8 cellular contexts compared by ENCODE assay signal in the genomic region with DNA sequence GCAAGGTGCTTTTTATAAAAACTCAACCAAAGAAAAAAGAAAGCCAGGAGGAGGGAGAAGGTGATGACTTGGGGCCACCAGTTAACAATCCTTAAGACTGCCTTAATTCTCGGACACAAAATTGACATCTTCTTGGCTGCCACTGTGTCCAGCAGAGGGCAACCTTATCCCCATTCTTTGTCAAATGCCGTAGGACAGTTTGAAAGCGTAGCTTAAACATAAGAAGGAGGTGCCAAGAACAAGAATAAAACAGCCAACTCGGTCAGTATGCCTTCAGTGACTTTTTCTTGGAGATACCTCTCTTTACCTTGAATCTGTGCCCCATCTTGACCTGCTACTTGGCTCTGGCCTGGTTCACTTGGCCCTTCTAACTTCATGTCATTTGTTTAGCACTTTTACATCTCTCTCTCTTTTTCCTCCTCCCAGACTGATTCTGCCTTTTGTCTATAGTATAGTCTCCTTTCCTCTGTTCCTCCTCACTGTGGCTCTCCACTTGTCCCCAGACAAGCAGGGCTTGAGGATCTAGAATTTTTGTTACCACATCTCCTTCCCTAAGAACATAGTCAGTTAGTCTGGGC.
DNase-seq lines count a peak whose midpoint lies in the region; ATAC-seq and TF ChIP-seq lines count a peak whose summit lies in the region.

No MANE protein-coding gene starts in this region.

- DNase-seq in DMS53 (lab: John Stamatoyannopoulos, UW), result peak; percentile 82
- peak; percentile 63 to 78 for DNase-seq in HAP-1 (ENCODE audit: low spot score in 2 of 2)
- DNase-seq in NT2/D1 (ENCODE audit: low read depth, low spot score), result peak; percentile 70
- peak; percentile 49 for DNase-seq in activated T-cell treated with anti-CD3 and anti-CD28 coated beads, Interleukin-2, amount 50 U/mL, for 24 hours
- DNase-seq in foreskin fibroblast, result peak; percentile 41 to 76
- DNase-seq in progenitor cell of endocrine pancreas (ENCODE audit: low spot score, unreplicated experiment), result peak; percentile 27

- no peak overlapping the region for H3K4me3 ChIP-seq in HAP-1
- H3K4me3 ChIP-seq in NT2/D1 (ENCODE audit: insufficient read length, low read depth), result no peak overlapping the region
- H3K4me3 ChIP-seq in foreskin fibroblast (ENCODE audit: low read depth in 1 of 2, low read length in 2 of 2), result no peak overlapping the region

- H3K9me3 Mint-ChIP-seq in activated T-cell treated with anti-CD3 and anti-CD28 coated beads, Interleukin-2, amount 50 U/mL, for 24 hours, result no peaks in the 10 kb centered on the region
- no peaks in the 10 kb centered on the region for H3K9me3 Mint-ChIP-seq in progenitor cell of endocrine pancreas (ENCODE audit: low read depth)

- H3K36me3 ChIP-seq in HAP-1 (replicated peaks) (no peaks in the 10 kb centered on the region; the same call in 1 of the 2 replicates), NT2/D1 (ENCODE audit: insufficient read depth, insufficient read length, low read length) (no peaks in the 10 kb centered on the region)

- H3K27ac Mint-ChIP-seq in activated T-cell treated with anti-CD3 and anti-CD28 coated beads, Interleukin-2, amount 50 U/mL, for 24 hours, result peak overlapping the region; percentile 95
- H3K27ac Mint-ChIP-seq in progenitor cell of endocrine pancreas, result no peak overlapping the region

- H3K4me1 Mint-ChIP-seq in activated T-cell treated with anti-CD3 and anti-CD28 coated beads, Interleukin-2, amount 50 U/mL, for 24 hours (ENCODE audit: low read depth), result peaks cover 36% of the 10 kb centered on the region
- peaks cover 3% of the 10 kb centered on the region for H3K4me1 Mint-ChIP-seq in progenitor cell of endocrine pancreas (ENCODE audit: low read depth)

- no peak for ATAC-seq in GM18870 (IDR thresholded peaks at IDR 0.05; ENCODE audit: unreplicated experiment)
- ATAC-seq in GM21576 (IDR thresholded peaks at IDR 0.05; ENCODE audit: unreplicated experiment), result no peak

- in situ Hi-C loops in HAP-1 (cut with MboI; ENCODE audit: low sequenced_read_pairs), result loop anchor here (10.0 kb wide), 1 partner anchor 127 kb away; no protein-coding TSS in a partner anchor

- H3K9ac ChIP-seq in NT2/D1 (ENCODE audit: insufficient read length, low read depth), result no peak overlapping the region

- peaks cover 18% of the 10 kb centered on the region for H3K4me1 ChIP-seq in HAP-1
- H3K4me1 ChIP-seq in NT2/D1 (ENCODE audit: insufficient read depth, insufficient read length), result no peaks in the 10 kb centered on the region

- H3K9me3 ChIP-seq in HAP-1 (no peaks in the 10 kb centered on the region; the same call in 1 of the 2 replicates), NT2/D1 (ENCODE audit: insufficient read depth, low read length) (no peaks in the 10 kb centered on the region)

- H3K27me3 ChIP-seq in HAP-1 (ENCODE audit: low read depth) (peaks cover 33% of the 10 kb centered on the region), NT2/D1 (ENCODE audit: insufficient read depth, insufficient read length) (no peaks in the 10 kb centered on the region)

- peak overlapping the region; percentile 47 for H3K4me3 Mint-ChIP-seq in activated T-cell treated with anti-CD3 and anti-CD28 coated beads, Interleukin-2, amount 50 U/mL, for 24 hours
- no peak overlapping the region for H3K4me3 Mint-ChIP-seq in progenitor cell of endocrine pancreas (ENCODE audit: low read depth)

- H3K27me3 Mint-ChIP-seq in activated T-cell treated with anti-CD3 and anti-CD28 coated beads, Interleukin-2, amount 50 U/mL, for 24 hours, result peaks cover 36% of the 10 kb centered on the region
- peaks cover 47% of the 10 kb centered on the region for H3K27me3 Mint-ChIP-seq in progenitor cell of endocrine pancreas

- no peaks in the 10 kb centered on the region for H3K36me3 Mint-ChIP-seq in activated T-cell treated with anti-CD3 and anti-CD28 coated beads, Interleukin-2, amount 50 U/mL, for 24 hours (ENCODE audit: low read depth)
- no peaks in the 10 kb centered on the region for H3K36me3 Mint-ChIP-seq in progenitor cell of endocrine pancreas (ENCODE audit: insufficient read depth)

- TF ChIP-seq CTCF in foreskin fibroblast (IDR thresholded peaks at IDR 0.05; ENCODE audit: low read depth, low read length) (peak; percentile 72), progenitor cell of endocrine pancreas (IDR thresholded peaks at IDR 0.05; ENCODE audit: unreplicated experiment) (peak; percentile 79)

Comparison
In these comparisons a context has a peak if more than half of its experiments do, and no peak if none do; other contexts are left out.
1. DNase-seq: peak in every context shown above with its lines; median percentile 82 in DMS53; 70 in HAP-1; 70 in NT2/D1; 58 in foreskin fibroblast; 49 in activated T-cell treated with anti-CD3 and anti-CD28 coated beads, Interleukin-2, amount 50 U/mL, for 24 hours; 27 in progenitor cell of endocrine pancreas.